26 cellular contexts compared by ENCODE assay signal in the genomic region with DNA sequence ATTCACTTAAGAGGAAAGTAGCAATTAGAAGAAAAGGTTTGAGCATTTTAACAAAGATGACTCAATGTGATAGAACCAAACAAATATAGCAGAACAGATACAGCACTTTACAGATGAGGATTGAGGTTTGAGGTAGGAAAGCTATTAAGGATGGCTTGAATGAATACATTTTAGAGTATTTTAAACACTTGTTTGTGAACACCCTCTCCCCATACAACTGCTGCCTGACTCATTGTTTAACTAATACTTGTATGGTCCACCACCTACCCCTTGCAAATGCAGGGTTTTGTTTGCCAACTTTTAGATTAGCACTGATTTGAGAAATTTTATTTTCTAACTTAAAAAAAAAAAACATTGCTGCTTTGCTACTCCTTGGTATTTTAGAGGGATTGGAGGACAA.
"Had no signal": no experiment of that assay in that cellular context is flagged by ENCODE, and none has a peak within 500 bp of the region (broad histone marks: within the 10 kb centered on the region; RNA-seq: fewer than 3 reads in every experiment).

No MANE protein-coding gene starts in this region.

- H3K27ac ChIP-seq: stomach, suprapubic skin, testis, thoracic aorta, thyroid gland, tibial artery, tibial nerve, transverse colon, upper lobe of left lung, upper lobe of right lung, uterus, vagina had no signal

- H3K27me3 ChIP-seq: stomach, suprapubic skin, testis, thyroid gland, tibial artery, tibial nerve, transverse colon, upper lobe of left lung, upper lobe of right lung, uterus, vagina had no signal

- H3K4me1 ChIP-seq: stomach, suprapubic skin, testis, thyroid gland, tibial artery, tibial nerve, transverse colon, upper lobe of left lung, upper lobe of right lung, uterus, vagina had no signal

- ATAC-seq: stimulated activated effector memory CD8-positive, alpha-beta T cell treated with anti-CD3 and anti-CD28 coated beads, Interleukin-12 subunit alpha, Interleukin-12 subunit beta, amount 100 ng/mL, for 72 hours; stimulated activated memory B cell treated with anti-CD40 and anti-IgM and Interleukin-4, amounts not matched to agents 10 μg/mL and 1 μg/mL and 100 μg/mL, for 72 hours; stimulated activated naive B cell treated with anti-CD40 and anti-IgM and Interleukin-4, amounts not matched to agents 10 μg/mL and 1 μg/mL and 100 μg/mL, for 72 hours; stimulated activated naive CD8-positive, alpha-beta T cell treated with anti-CD3 and anti-CD28 coated beads, Interleukin-15, amount 100 ng/mL, for 72 hours; stimulated activated naive CD8-positive, alpha-beta T cell treated with anti-CD3 and anti-CD28 coated beads, Interleukin-15, Interleukin-2, amounts not matched to agents 100 U/mL and 50 U/mL, for 24 hours; upper lobe of right lung had no signal

- H3K4me3 ChIP-seq: stomach, suprapubic skin, testis, thoracic aorta, thyroid gland, tibial artery, tibial nerve, transverse colon, upper lobe of left lung, upper lobe of right lung, uterus, vagina had no signal

- H3K9me3 ChIP-seq: suprapubic skin, testis, thoracic aorta, thyroid gland, tibial artery, tibial nerve, upper lobe of left lung, upper lobe of right lung, uterus, vagina had no signal

- H3K36me3 ChIP-seq: stomach, suprapubic skin, thoracic aorta, thyroid gland, tibial artery, tibial nerve, transverse colon, upper lobe of left lung, upper lobe of right lung, uterus, vagina had no signal

- DNase-seq: stimulated activated CD4-positive, alpha-beta T cell treated with anti-CD3 and anti-CD28 coated beads, Interleukin-2, amount 100 ng/mL, for 48 hours; stimulated activated CD4-positive, alpha-beta T cell treated with anti-CD3 and anti-CD28 coated beads, Interleukin-4, amount 100 ng/mL, for 1 hour; stimulated activated CD4-positive, alpha-beta T cell treated with anti-CD3 and anti-CD28 coated beads, Interleukin-4, amount 100 ng/mL, for 24 hours; stimulated activated CD4-positive, alpha-beta T cell treated with anti-CD3 and anti-CD28 coated beads, Interleukin-4, amount 100 ng/mL, for 4 hours; stimulated activated CD8-positive, alpha-beta memory T cell treated with anti-CD3 and anti-CD28 coated beads, Interleukin-4, amount 100 ng/mL, for 48 hours; stimulated activated naive B cell treated with anti-CD40 and anti-IgM and Interleukin-4, amounts not matched to agents 10 μg/mL and 1 μg/mL and 100 μg/mL, for 72 hours; stimulated activated naive CD4-positive, alpha-beta T cell; stimulated activated naive CD4-positive, alpha-beta T cell treated with Interleukin-2 at 50 U/mL for 16 hours; stimulated activated naive CD8-positive, alpha-beta T cell treated with anti-CD3 and anti-CD28 coated beads, Interleukin-15, amount 100 ng/mL, for 72 hours; stimulated activated naive CD8-positive, alpha-beta T cell treated with anti-CD3 and anti-CD28 coated beads, Interleukin-15, Interleukin-2, amounts not matched to agents 100 U/mL and 50 U/mL, for 24 hours; stomach; substantia nigra; testis; thyroid gland; tibial artery; transverse colon; trophoblast cell; upper lobe of left lung; upper lobe of right lung; uterus had no signal
